In the genomic region with DNA sequence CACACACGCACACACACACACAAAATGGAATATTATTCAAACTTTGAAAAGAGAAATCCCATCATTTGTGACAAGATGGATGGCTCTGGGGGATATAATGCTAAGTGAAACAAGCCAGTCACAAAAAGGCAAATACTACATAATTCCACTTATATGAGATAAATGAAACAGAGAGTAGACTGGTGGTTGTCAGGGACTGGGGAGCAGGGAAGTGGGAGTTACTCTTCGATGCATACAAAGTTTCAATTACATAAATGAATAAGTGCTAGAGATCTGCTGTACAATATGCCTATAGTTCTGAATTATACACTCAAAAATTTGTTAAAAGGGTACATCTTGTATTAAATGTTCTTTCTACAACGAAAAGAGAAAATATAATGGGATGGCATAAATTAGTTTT, we compare ENCODE assay signal across 29 cellular contexts. TPM values are rescaled to one million over a fixed set of nuclear protein-coding genes. Genes with fewer than 3 reads are reported as not detected.
"Had no signal": no experiment of that assay in that cellular context is flagged by ENCODE, and none has a peak within 500 bp of the region (broad histone marks: within the 10 kb centered on the region; RNA-seq: fewer than 3 reads in every experiment).

No MANE protein-coding gene starts in this region.

- ATAC-seq: esophagus mucosa, gastrocnemius medialis, heart left ventricle, left lobe of liver, natural killer cell, psoas muscle, right cardiac atrium had no signal

- H3K4me3 ChIP-seq: gastrocnemius medialis, heart left ventricle, hepatocyte, lung, ovary, psoas muscle, sigmoid colon, spleen, testis, tibial artery had no signal

- DNase-seq: effector CD8-positive, alpha-beta T cell; endodermal cell; foreskin fibroblast; gastrocnemius medialis; heart left ventricle; kidney; natural killer cell; occipital lobe; ovary; posterior cingulate gyrus; psoas muscle; right cardiac atrium; sigmoid colon; spleen; stimulated activated CD4-positive, alpha-beta T cell treated with anti-CD3 and anti-CD28 coated beads, Interleukin-4, amount 100 ng/mL, for 4 hours; stimulated activated naive CD4-positive, alpha-beta T cell; substantia nigra; testis; tibial artery had no signal

- H2AFZ ChIP-seq: hepatocyte had no signal

- H3K27me3 ChIP-seq: gastrocnemius medialis, heart left ventricle, hepatocyte, ovary, sigmoid colon, spleen, testis, tibial artery had no signal

- FAIRE-seq: kidney had no signal

- H3K27ac Mint-ChIP-seq: dendritic cell treated with granulocyte-macrophage colony-stimulating factor and Interleukin-4, amounts not matched to agents 40 ng/mL and 50 ng/mL, for 4 days; endodermal cell; memory B cell; natural killer cell; type B pancreatic cell had no signal

- H3K4me1 ChIP-seq: spleen, testis had no signal

- H3K27me3 Mint-ChIP-seq: dendritic cell treated with granulocyte-macrophage colony-stimulating factor and Interleukin-4, amounts not matched to agents 40 ng/mL and 50 ng/mL, for 4 days; memory B cell; type B pancreatic cell had no signal

- H3K27ac ChIP-seq: epithelial cell of prostate, gastrocnemius medialis, heart left ventricle, hepatocyte, ovary, psoas muscle, sigmoid colon, spleen, testis, tibial artery had no signal

- H3K79me2 ChIP-seq: hepatocyte had no signal

- H3K4me2 ChIP-seq: hepatocyte had no signal

- H3K9me3 ChIP-seq: gastrocnemius medialis, testis had no signal

- H3K4me3 Mint-ChIP-seq: dendritic cell treated with granulocyte-macrophage colony-stimulating factor and Interleukin-4, amounts not matched to agents 40 ng/mL and 50 ng/mL, for 4 days; endodermal cell; memory B cell; natural killer cell; type B pancreatic cell had no signal

- H3K36me3 ChIP-seq: ovary had no signal

RNA-seq across cellular contexts. Expression of gene PLN, which starts 58.1 kb away (rescaled TPM):
- total RNA-seq: endodermal cell, natural killer cell, renal cortical epithelial cell had no signal
- polyA plus RNA-seq: neural cell had no signal
